ENCODE assay signal across 18 cellular contexts in the genomic region with DNA sequence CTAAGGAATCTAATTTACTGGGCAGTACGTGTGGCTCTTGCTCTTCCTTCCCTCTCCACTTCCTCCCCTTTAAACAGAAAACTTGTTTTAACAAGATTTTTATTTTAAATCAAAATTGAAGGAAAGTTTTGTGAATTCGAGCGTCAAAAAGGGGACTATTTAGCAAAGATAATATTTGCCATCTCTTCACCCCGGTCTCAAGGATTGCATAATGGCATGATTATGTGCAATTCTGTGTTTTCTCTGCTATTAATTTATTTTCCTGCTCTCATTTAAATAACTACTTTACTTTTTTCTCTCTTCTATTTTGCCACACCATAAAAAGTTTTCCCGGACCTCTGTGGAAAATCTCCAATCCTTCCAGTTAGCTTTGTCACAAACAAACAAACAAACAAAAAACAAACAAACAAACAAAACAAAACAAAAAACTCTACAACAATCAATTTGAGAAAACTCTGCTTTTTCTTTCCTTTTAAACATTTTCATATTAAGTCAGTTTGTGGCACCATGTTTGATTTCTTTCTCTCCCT. TPM values are rescaled to one million over a fixed set of nuclear protein-coding genes. Genes with fewer than 3 reads are reported as not detected.
A peak's percentile ranks its signal among the peaks of the same experiment; 100 is the strongest.
DNase-seq lines count a peak whose midpoint lies in the region; FAIRE-seq and TF ChIP-seq lines count a peak whose summit lies in the region.
"Had no signal": no experiment of that assay in that cellular context is flagged by ENCODE, and none has a peak within 500 bp of the region (broad histone marks: within the 10 kb centered on the region; RNA-seq: fewer than 3 reads in every experiment).

No MANE protein-coding gene starts in this region.

- H3K4me1 Mint-ChIP-seq in brain: peaks cover 68% of the 10 kb centered on the region
- peaks cover 32% of the 10 kb centered on the region for H3K4me1 Mint-ChIP-seq in endodermal cell
- H3K4me1 Mint-ChIP-seq in progenitor cell of endocrine pancreas (ENCODE audit: low read depth): peaks cover 2% of the 10 kb centered on the region

- no peak for FAIRE-seq in GM19239 (lab: Jason Lieb, UNC)
- FAIRE-seq: A549, K562 had no signal

- H3K4me1 ChIP-seq in iPS-18a (ENCODE audit: control insufficient read depth, low read depth, low read length) (peaks cover 54% of the 10 kb centered on the region), endodermal cell (ENCODE audit: control insufficient read depth, insufficient read depth, low read length) (peaks cover 4% of the 10 kb centered on the region)
- H3K4me1 ChIP-seq: A549 had no signal

- peaks cover 100% of the 10 kb centered on the region for H3K27me3 ChIP-seq in iPS-18a (ENCODE audit: control insufficient read depth, insufficient read depth, low read length)
- peaks cover 100% of the 10 kb centered on the region for H3K27me3 ChIP-seq in endodermal cell (ENCODE audit: control insufficient read depth, insufficient read depth, low read length, poor library complexity, severe bottlenecking)

- H3K9me3 Mint-ChIP-seq in brain (peaks cover 0 to 5% (median 0%) of the 10 kb centered on the region in 5 experiments), endodermal cell (no peaks in the 10 kb centered on the region), progenitor cell of endocrine pancreas (ENCODE audit: low read depth) (no peaks in the 10 kb centered on the region)
- H3K9me3 Mint-ChIP-seq: CD8-positive, alpha-beta T cell had no signal

- 16 to 29% methylated on average over 2 to 5 of the region's 5 CpGs for WGBS in endodermal cell (ENCODE audit: insufficient coverage in 1 of 2, insufficient read length in 1 of 2), 2 experiments

- no peak overlapping the region for H3K9ac ChIP-seq in iPS-18a (ENCODE audit: low read length)
- H3K9ac ChIP-seq in endodermal cell (ENCODE audit: extremely low read depth, low read length, poor library complexity, severe bottlenecking): no peak overlapping the region
- H3K9ac ChIP-seq: GM23248 had no signal

- TF ChIP-seq CTCF in GM20000 (IDR thresholded peaks at IDR 0.05; ENCODE audit: extremely low read depth, missing control alignments) (no peak), brain (conservative IDR thresholded peaks at IDR 0.05) (no peak), endodermal cell (conservative IDR thresholded peaks at IDR 0.05) (no peak), progenitor cell of endocrine pancreas (IDR thresholded peaks at IDR 0.05; ENCODE audit: unreplicated experiment) (no peak)

- H3K27me3 Mint-ChIP-seq in brain: peaks cover 74% of the 10 kb centered on the region
- H3K27me3 Mint-ChIP-seq in endodermal cell (ENCODE audit: insufficient read depth): peaks cover 99% of the 10 kb centered on the region
- H3K27me3 Mint-ChIP-seq in progenitor cell of endocrine pancreas: peaks cover 90% of the 10 kb centered on the region

- H3K36me3 ChIP-seq in iPS-18a (ENCODE audit: control insufficient read depth, low read depth, low read length): no peaks in the 10 kb centered on the region
- no peaks in the 10 kb centered on the region for H3K36me3 ChIP-seq in endodermal cell (ENCODE audit: control insufficient read depth, insufficient read depth, low read length)

- H3K9me3 ChIP-seq in iPS-18a (ENCODE audit: control insufficient read depth, low read depth, low read length): no peaks in the 10 kb centered on the region
- H3K9me3 ChIP-seq in endodermal cell (ENCODE audit: control insufficient read depth, low read length): no peaks in the 10 kb centered on the region
- H3K9me3 ChIP-seq: A549, Caco-2 had no signal

- H3K36me3 Mint-ChIP-seq in brain (no peaks in the 10 kb centered on the region), endodermal cell (ENCODE audit: low read depth) (no peaks in the 10 kb centered on the region), progenitor cell of endocrine pancreas (ENCODE audit: insufficient read depth) (no peaks in the 10 kb centered on the region)
- H3K36me3 Mint-ChIP-seq: CD8-positive, alpha-beta T cell had no signal

- H3K27ac ChIP-seq in iPS-18a (ENCODE audit: low read length): no peak overlapping the region
- H3K27ac ChIP-seq in endodermal cell (ENCODE audit: low read depth, low read length): no peak overlapping the region
- H3K27ac ChIP-seq: A549, GM23248 had no signal

- peak overlapping the region; percentile 34 for H3K4me3 ChIP-seq in iPS-18a (ENCODE audit: low read length)
- H3K4me3 ChIP-seq in endodermal cell (ENCODE audit: low read length): no peak overlapping the region
- H3K4me3 ChIP-seq: A549, GM23248, K562 had no signal

- peak overlapping the region in 4 of 5 experiments; percentile 23 to 81 (median 38) for H3K4me3 Mint-ChIP-seq in brain
- no peak overlapping the region for H3K4me3 Mint-ChIP-seq in endodermal cell
- H3K4me3 Mint-ChIP-seq in progenitor cell of endocrine pancreas (ENCODE audit: low read depth): no peak overlapping the region
- H3K4me3 Mint-ChIP-seq: CD8-positive, alpha-beta T cell had no signal

- H3K27ac Mint-ChIP-seq in brain: peak overlapping the region in 1 of 5 experiments; percentile 19
- H3K27ac Mint-ChIP-seq in endodermal cell: no peak overlapping the region
- no peak overlapping the region for H3K27ac Mint-ChIP-seq in progenitor cell of endocrine pancreas
- H3K27ac Mint-ChIP-seq: CD8-positive, alpha-beta T cell; H9 had no signal

- DNase-seq in GM20000 (ENCODE audit: low spot score) (peak; percentile 4), HuH-7.5 (ENCODE audit: low spot score) (peak; percentile 12), endodermal cell (no peak), GM19239 (ENCODE audit: insufficient read length, low spot score) (no peak), progenitor cell of endocrine pancreas (ENCODE audit: low spot score, unreplicated experiment) (no peak), Ammon's horn (ENCODE audit: low spot score) (no peak)
- DNase-seq: Caco-2; CD8-positive, alpha-beta T cell; GF-D8; GM23248 had no signal

RNA-seq across cellular contexts. Expression of a gene that starts 10.2 kb away (rescaled TPM):
- polyA plus RNA-seq in brain (ENCODE audit: insufficient read depth, low read depth, low replicate concordance): 16.7 TPM
- total RNA-seq in endodermal cell (1 to 10 TPM; 5.4 to 6.8 TPM), progenitor cell of endocrine pancreas (7.5 and 7.6 TPM in 2 replicates)
- 37.3 TPM for polyA plus RNA-seq in endodermal cell (2013, experiment 1 of 2)
- polyA plus RNA-seq in endodermal cell (2013, experiment 2 of 2): 27.0 TPM
- total RNA-seq: CD8-positive, alpha-beta T cell; GM23248; H9 had no signal
- polyA plus RNA-seq: AG04450, BJ, CD14-positive monocyte had no signal

Comparison
In these comparisons a context has a peak if more than half of its experiments do, and no peak if none do; other contexts are left out.
1. DNase-seq: peak in GM20000 (single experiment) and HuH-7.5 (single experiment); none in endodermal cell (single experiment), GM19239 (single experiment), progenitor cell of endocrine pancreas (single experiment) and Ammon's horn (single experiment).
2. H3K4me3 Mint-ChIP-seq: peak in brain (4 of 5); none in endodermal cell (single experiment) and progenitor cell of endocrine pancreas (single experiment).